1 cellular context compared by ENCODE assay signal in the genomic region with DNA sequence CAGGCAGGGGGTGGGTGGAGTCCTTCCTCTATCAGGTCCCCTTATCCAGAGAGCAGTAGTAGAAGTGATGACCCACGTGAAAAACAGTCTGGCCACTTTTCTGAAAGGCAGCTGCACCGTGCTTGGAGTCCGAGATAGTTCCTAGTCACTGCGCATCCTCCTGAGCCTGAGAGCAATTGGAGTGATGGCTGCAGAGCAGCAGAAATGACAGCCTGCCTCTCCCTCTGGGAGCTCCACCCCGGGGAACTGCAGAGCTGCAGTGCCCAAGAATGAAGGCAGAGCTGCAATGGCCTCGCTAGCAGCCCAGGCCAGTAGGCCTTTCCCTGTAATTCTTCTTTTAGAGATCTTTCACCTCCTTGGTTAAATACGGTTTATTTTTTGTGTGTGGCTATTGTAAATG.
TF ChIP-seq lines count a peak whose summit lies in the region.

No MANE protein-coding gene starts in this region.

TF ChIP-seq in WTC11, 78 proteins besides CTCF, POLR2A, EP300 and RAD21 (continued from another document):
- TF ChIP-seq, protein P1, sequence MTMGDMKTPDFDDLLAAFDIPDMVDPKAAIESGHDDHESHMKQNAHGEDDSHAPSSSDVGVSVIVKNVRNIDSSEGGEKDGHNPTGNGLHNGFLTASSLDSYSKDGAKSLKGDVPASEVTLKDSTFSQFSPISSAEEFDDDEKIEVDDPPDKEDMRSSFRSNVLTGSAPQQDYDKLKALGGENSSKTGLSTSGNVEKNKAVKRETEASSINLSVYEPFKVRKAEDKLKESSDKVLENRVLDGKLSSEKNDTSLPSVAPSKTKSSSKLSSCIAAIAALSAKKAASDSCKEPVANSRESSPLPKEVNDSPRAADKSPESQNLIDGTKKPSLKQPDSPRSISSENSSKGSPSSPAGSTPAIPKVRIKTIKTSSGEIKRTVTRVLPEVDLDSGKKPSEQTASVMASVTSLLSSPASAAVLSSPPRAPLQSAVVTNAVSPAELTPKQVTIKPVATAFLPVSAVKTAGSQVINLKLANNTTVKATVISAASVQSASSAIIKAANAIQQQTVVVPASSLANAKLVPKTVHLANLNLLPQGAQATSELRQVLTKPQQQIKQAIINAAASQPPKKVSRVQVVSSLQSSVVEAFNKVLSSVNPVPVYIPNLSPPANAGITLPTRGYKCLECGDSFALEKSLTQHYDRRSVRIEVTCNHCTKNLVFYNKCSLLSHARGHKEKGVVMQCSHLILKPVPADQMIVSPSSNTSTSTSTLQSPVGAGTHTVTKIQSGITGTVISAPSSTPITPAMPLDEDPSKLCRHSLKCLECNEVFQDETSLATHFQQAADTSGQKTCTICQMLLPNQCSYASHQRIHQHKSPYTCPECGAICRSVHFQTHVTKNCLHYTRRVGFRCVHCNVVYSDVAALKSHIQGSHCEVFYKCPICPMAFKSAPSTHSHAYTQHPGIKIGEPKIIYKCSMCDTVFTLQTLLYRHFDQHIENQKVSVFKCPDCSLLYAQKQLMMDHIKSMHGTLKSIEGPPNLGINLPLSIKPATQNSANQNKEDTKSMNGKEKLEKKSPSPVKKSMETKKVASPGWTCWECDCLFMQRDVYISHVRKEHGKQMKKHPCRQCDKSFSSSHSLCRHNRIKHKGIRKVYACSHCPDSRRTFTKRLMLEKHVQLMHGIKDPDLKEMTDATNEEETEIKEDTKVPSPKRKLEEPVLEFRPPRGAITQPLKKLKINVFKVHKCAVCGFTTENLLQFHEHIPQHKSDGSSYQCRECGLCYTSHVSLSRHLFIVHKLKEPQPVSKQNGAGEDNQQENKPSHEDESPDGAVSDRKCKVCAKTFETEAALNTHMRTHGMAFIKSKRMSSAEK (CRISPR knock-in tag; IDR thresholded peaks at IDR 0.05; ENCODE audit: borderline replicate concordance): no peak
- no peak for TF ChIP-seq ATF3 (CRISPR knock-in tag; conservative IDR thresholded peaks at IDR 0.05)
- no peak for TF ChIP-seq TP53 (CRISPR knock-in tag; IDR thresholded peaks at IDR 0.05)
